26 cellular contexts compared by ENCODE assay signal in the genomic region with DNA sequence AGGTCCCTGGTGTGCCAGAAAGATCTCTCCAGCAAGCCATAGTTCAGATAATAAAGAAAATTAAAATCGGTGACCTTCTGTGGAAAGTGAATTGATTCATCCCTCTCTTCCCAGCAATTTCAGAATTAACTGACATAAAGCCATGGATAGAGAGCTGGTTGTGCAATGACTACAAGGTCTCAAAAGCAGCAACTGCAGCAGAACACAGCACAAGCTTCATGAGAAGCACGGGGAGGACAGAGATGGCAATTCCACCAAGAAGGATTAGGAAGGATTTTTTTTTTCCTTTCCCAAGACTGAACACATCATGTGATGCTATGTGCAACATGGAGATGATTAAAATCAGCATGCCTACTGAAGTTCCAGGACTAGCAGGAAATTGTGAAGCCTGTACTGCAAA.
"Had no signal": no experiment of that assay in that cellular context is flagged by ENCODE, and none has a peak within 500 bp of the region (broad histone marks: within the 10 kb centered on the region; RNA-seq: fewer than 3 reads in every experiment).

No MANE protein-coding gene starts in this region.

- H3K27ac ChIP-seq: gastrocnemius medialis, psoas muscle, suprapubic skin, tibial nerve had no signal

- H3K27me3 Mint-ChIP-seq: activated naive CD8-positive, alpha-beta T cell treated with anti-CD3 and anti-CD28 coated beads, Interleukin-2, amount 10 ng/mL, durations not matched to agents 7 days and 5 days; memory B cell; naive B cell; stimulated activated naive CD8-positive, alpha-beta T cell treated with anti-CD3 and anti-CD28 coated beads, Interleukin-15, amount 100 ng/mL, for 72 hours had no signal

- H3K4me1 ChIP-seq: psoas muscle had no signal

- H3K4me3 ChIP-seq: gastrocnemius medialis, psoas muscle, skin epidermis, suprapubic skin, tibial nerve had no signal

- H3K36me3 Mint-ChIP-seq: brain had no signal

- DNase-seq: activated CD4-positive, alpha-beta T cell treated with anti-CD3 and anti-CD28 coated beads for 4 hours; activated CD4-positive, alpha-beta T cell treated with anti-CD3 and anti-CD28 coated beads, Interleukin-2, amount 50 U/mL, for 48 hours; activated CD4-positive, CD25-positive, alpha-beta regulatory T cell; activated CD8-positive, alpha-beta memory T cell treated with anti-CD3 and anti-CD28 coated beads, Interleukin-2, amount 50 U/mL, for 48 hours; activated effector memory CD4-positive, alpha-beta T cell treated with Interleukin-2 at 50 U/mL for 16 hours; activated naive CD4-positive, alpha-beta T cell treated with anti-CD3 and anti-CD28 coated beads for 36 hours; activated naive CD8-positive, alpha-beta T cell treated with anti-CD3 and anti-CD28 coated beads, Interleukin-2, amount 10 ng/mL, durations not matched to agents 7 days and 5 days; activated T-cell treated with anti-CD3 and anti-CD28 coated beads, Interleukin-2, amount 50 U/mL, for 4 hours; anterior cingulate cortex; central memory CD4-positive, alpha-beta T cell; effector memory CD4-positive, alpha-beta T cell; gastrocnemius medialis; hypothalamus; left ventricle myocardium superior; naive B cell; psoas muscle; right cardiac atrium; stimulated activated CD4-positive, alpha-beta T cell treated with anti-CD3 and anti-CD28 coated beads, Interleukin-1b, Interleukin-23, amount 100 ng/mL, for 48 hours; stimulated activated naive CD8-positive, alpha-beta T cell treated with anti-CD3 and anti-CD28 coated beads, Interleukin-15, amount 100 ng/mL, for 72 hours; T1000 had no signal

- H3K9me3 ChIP-seq: gastrocnemius medialis, psoas muscle, suprapubic skin, tibial nerve had no signal

- H3K27me3 ChIP-seq: gastrocnemius medialis, suprapubic skin, tibial nerve had no signal

- ATAC-seq: activated T-cell treated with anti-CD3 and anti-CD28 coated beads, Interleukin-2, amount 50 U/mL, for 4 hours; gastrocnemius medialis; left ventricle myocardium superior; psoas muscle; right cardiac atrium; stimulated activated naive CD8-positive, alpha-beta T cell treated with anti-CD3 and anti-CD28 coated beads, Interleukin-15, amount 100 ng/mL, for 72 hours had no signal

- H3K4me3 Mint-ChIP-seq: activated naive CD4-positive, alpha-beta T cell treated with anti-CD3 and anti-CD28 coated beads for 36 hours; activated naive CD8-positive, alpha-beta T cell treated with anti-CD3 and anti-CD28 coated beads, Interleukin-2, amount 10 ng/mL, durations not matched to agents 7 days and 5 days; activated T-cell treated with anti-CD3 and anti-CD28 coated beads, Interleukin-2, amount 50 U/mL, for 4 hours; brain; memory B cell; naive B cell; stimulated activated naive CD8-positive, alpha-beta T cell treated with anti-CD3 and anti-CD28 coated beads, Interleukin-15, amount 100 ng/mL, for 72 hours; T-helper 1 cell treated with Interleukin-12 subunit alpha and Interleukin-12 subunit beta and Interleukin-4 antibody, amounts not matched to agents 30 μg/mL and 1 μg/mL, for 36 hours had no signal

- H3K27ac Mint-ChIP-seq: activated naive CD4-positive, alpha-beta T cell treated with anti-CD3 and anti-CD28 coated beads for 36 hours; activated naive CD8-positive, alpha-beta T cell treated with anti-CD3 and anti-CD28 coated beads, Interleukin-2, amount 10 ng/mL, durations not matched to agents 7 days and 5 days; stimulated activated naive CD8-positive, alpha-beta T cell treated with anti-CD3 and anti-CD28 coated beads, Interleukin-15, amount 100 ng/mL, for 72 hours; T-helper 1 cell treated with Interleukin-12 subunit alpha and Interleukin-12 subunit beta and Interleukin-4 antibody, amounts not matched to agents 30 μg/mL and 1 μg/mL, for 36 hours had no signal

- H3K36me3 ChIP-seq: gastrocnemius medialis, suprapubic skin, tibial nerve had no signal
